ENCODE assay signal across 8 cellular contexts in the genomic region with DNA sequence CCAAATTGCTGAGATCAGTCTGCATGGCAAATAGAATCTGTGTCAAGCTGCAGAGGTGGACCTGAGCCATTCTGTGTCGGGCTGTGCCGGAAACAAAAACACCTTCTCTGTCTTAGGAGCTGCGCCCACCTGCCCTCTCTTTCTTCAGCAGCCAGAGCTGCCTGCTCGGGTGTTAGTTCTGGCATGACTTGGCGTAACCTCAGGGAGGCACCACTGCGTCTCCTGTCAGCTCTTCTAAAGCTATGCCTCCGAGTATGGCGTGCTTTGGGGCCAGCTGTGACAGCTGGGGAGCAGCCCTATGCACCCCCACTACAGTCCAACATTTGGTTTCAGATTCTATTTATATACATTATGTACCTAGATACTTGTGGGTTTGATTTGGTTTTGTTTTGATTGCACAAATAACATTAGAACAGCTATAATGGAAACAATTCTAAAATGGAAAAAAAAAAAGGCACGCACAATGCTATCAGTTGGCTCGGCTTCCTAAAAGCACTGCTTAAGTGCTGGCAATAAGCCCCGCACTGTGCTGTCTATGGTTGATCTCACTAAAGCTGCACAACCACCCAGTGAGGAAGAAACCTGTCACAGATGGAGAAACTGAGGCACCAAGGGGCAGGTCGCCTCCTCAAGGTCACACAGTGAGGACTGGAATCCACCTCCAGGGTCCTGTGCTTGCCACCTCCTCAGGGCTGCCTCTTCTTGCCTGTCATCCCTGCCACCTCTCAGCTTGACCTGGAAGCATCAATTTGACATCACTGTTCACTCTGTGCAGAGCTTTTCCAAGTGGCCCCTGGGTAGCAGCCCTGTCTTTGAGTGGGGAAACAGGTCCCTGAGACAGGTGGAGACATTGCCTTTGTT. TPM values are rescaled to one million over a fixed set of nuclear protein-coding genes. Genes with fewer than 3 reads are reported as not detected.
DNase-seq lines count a peak whose midpoint lies in the region; ATAC-seq and TF ChIP-seq lines count a peak whose summit lies in the region.

No MANE protein-coding gene starts in this region.

- peak; percentile 90 for ATAC-seq in GM21381 (IDR thresholded peaks at IDR 0.05; ENCODE audit: unreplicated experiment)
- peak; percentile 86 for ATAC-seq in HG03565 (IDR thresholded peaks at IDR 0.05; ENCODE audit: unreplicated experiment)
- peak; percentile 86 for ATAC-seq in left ventricle myocardium superior

- DNase-seq in GM10266 (ENCODE audit: extremely low spot score) (peak; percentile 81), activated T-cell treated with anti-CD3 and anti-CD28 coated beads for 48 hours (ENCODE audit: low read depth) (peak; percentile 78), left ventricle myocardium superior (peak; percentile 48), NCI-H446 (lab: John Stamatoyannopoulos, UW) (no peak), NCI-H1048 (lab: John Stamatoyannopoulos, UW) (no peak)
- peak; percentile 19 to 35 for DNase-seq in stimulated activated CD8-positive, alpha-beta memory T cell treated with anti-CD3 and anti-CD28 coated beads, Interleukin-15, amount 100 ng/mL, for 4 hours (ENCODE audit: low read depth in 2 of 2)

- intact Hi-C loops in left ventricle myocardium superior (cut with micrococcal nuclease) = no loop called here

- peak; percentile 68 for TF ChIP-seq CTCF in GM10266 (IDR thresholded peaks at IDR 0.05; ENCODE audit: control insufficient read depth, insufficient read depth, low read depth, missing control alignments)

RNA-seq across cellular contexts. Expression of gene ADGRG1, which starts 18.7 kb away (rescaled TPM):
- total RNA-seq in left ventricle myocardium superior = 18.6 TPM

RNA-seq across cellular contexts. Expression of gene ADGRG3, which starts 58.3 kb away (rescaled TPM):
- 0.82 TPM for total RNA-seq in left ventricle myocardium superior

Comparison
In these comparisons a context has a peak if more than half of its experiments do, and no peak if none do; other contexts are left out.
1. DNase-seq: peak in GM10266 (single experiment), activated T-cell treated with anti-CD3 and anti-CD28 coated beads for 48 hours (single experiment), left ventricle myocardium superior (single experiment) and stimulated activated CD8-positive, alpha-beta memory T cell treated with anti-CD3 and anti-CD28 coated beads, Interleukin-15, amount 100 ng/mL, for 4 hours (2 of 2); none in NCI-H446 (0 of 2) and NCI-H1048 (single experiment).
2. Peak in every context shown above with its lines, with median percentiles within 50 percentile points of each other: ATAC-seq.